16 cellular contexts compared by ENCODE assay signal in the genomic region with DNA sequence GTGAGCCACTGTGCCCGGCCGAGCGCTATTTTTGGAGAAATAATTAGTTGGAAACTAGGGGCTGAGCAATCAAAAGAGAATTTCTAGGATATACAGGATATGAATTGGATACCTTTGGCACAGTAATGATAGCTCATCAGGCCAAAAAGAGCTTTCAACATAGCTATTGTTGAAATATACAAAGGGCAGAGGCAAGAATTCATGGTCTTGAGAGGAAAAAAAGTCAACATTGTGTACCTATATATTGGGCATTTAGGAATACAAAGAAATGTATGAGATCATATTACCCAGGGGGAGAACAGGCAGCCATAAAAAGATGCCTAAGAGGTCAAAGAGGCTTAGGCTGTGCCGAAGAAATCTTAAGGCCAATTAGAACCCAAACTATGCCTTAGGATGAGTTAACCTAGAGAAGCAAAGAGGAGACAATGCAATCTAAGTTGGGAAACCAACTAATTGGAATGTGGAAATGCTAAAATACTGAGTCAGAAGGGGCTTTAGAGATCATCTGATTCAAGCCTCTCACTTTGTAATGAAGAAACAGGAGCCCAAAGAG.
DNase-seq lines count a peak whose midpoint lies in the region; ATAC-seq, FAIRE-seq and TF ChIP-seq lines count a peak whose summit lies in the region.
"Had no signal": no experiment of that assay in that cellular context is flagged by ENCODE, and none has a peak within 500 bp of the region (broad histone marks: within the 10 kb centered on the region; RNA-seq: fewer than 3 reads in every experiment).

No MANE protein-coding gene starts in this region.

- no peak for TF ChIP-seq POLR2A in HepG2 (IDR thresholded peaks at IDR 0.05; ENCODE audit: insufficient read depth in 1 of 2, low read depth in 2 of 2, low read length in 2 of 2)

- peak overlapping the region; percentile 23 for H3K27ac ChIP-seq in PC-3 (ENCODE audit: low read length)
- H3K27ac ChIP-seq in epithelial cell of prostate, result peak overlapping the region; percentile 71
- H3K27ac ChIP-seq in HepG2 (ENCODE audit: extremely low read length, insufficient read depth, low read length), result no peak overlapping the region

- H3K4me3 ChIP-seq in PC-3 (ENCODE audit: low read length) (no peak overlapping the region), HepG2 (replicated peaks in 1 of 3; ENCODE audit: insufficient read depth in 1 of 3, low read depth in 2 of 3, low read length in 3 of 3) (no peak overlapping the region)

- H4K20me1 ChIP-seq in PC-3 (ENCODE audit: low read length), result no peaks in the 10 kb centered on the region
- no peaks in the 10 kb centered on the region for H4K20me1 ChIP-seq in HepG2 (ENCODE audit: insufficient read depth, low read length)

- intact Hi-C loops in PC-3 (cut with micrococcal nuclease), result loop anchor here (5.0 to 10.0 kb wide), 3 partner anchors 100 to 473 kb away; partner anchors contain the start of gene RMC1
- intact Hi-C loops in posterior vena cava (cut with DNase I), result loop anchor here (10.0 kb wide), 3 partner anchors 103 to 383 kb away; partner anchors contain the start of gene CABLES1 (in 1 of the 2)
- intact Hi-C loops in HepG2 (cut with micrococcal nuclease; ENCODE audit: unreplicated experiment), result no loop called here

- CTCF ChIA-PET in PC-3 (lab: Charles Lee) (interaction anchor here (0.6 to 1.0 kb wide), 4 partner anchors 100 to 380 kb away, joined by 3 to 5 read pairs (median 3); no protein-coding TSS in a partner anchor), HepG2 (lab: Yijun Ruan, JAX; ENCODE audit: low intra/inter-chr PET ratio, low total read pairs) (no interaction called here)

- BruUV-seq in PC-3 (replicated peaks; lab: Mats Ljungman, UMichigan) (no TSS peak), HepG2 (replicated peaks; lab: Mats Ljungman, UMichigan) (no TSS peak)

- in situ Hi-C loops in HepG2 (cut with HindIII; ENCODE audit: extremely low pct_ligation_motif_present, low pct_unique_long_range_greater_than_20kb), result no loop called here

- H3K36me3 ChIP-seq in PC-3 (ENCODE audit: low read depth, low read length), result peaks cover 4% of the 10 kb centered on the region; the same call in 1 of the 2 replicates
- peaks cover 0 to 9% of the 10 kb centered on the region in 2 experiments; a peak in 1 of 5 replicates for H3K36me3 ChIP-seq in HepG2 (replicated peaks in 1 of 2; ENCODE audit: control insufficient read depth in 1 of 2, insufficient read depth in 2 of 2, low read length in 2 of 2)

- FAIRE-seq in HepG2 (lab: Jason Lieb, UNC), result no peak
- FAIRE-seq: GM18507 had no signal

- H2AFZ ChIP-seq in PC-3 (ENCODE audit: low read length) (no peak overlapping the region), HepG2 (ENCODE audit: low read length) (no peak overlapping the region)

- DNase-seq in ELR (ENCODE audit: low read depth), result peak; percentile 88
- peak; percentile 52 for DNase-seq in PC-3
- peak; percentile 6 for DNase-seq in epithelial cell of prostate (ENCODE audit: low read depth, low spot score)
- DNase-seq in omental fat pad (ENCODE audit: low spot score), result no peak
- DNase-seq in posterior vena cava (ENCODE audit: low spot score), result no peak
- DNase-seq in activated T-cell treated with anti-CD3 and anti-CD28 coated beads, Interleukin-2, amount 50 U/mL, for 1 hour, result no peak
- DNase-seq in NCI-H510A (lab: John Stamatoyannopoulos, UW), result no peak
- DNase-seq in HepG2 (ENCODE audit: low spot score), result no peak
- DNase-seq: activated CD4-positive, CD25-positive, alpha-beta regulatory T cell treated with anti-CD3 and anti-CD28 coated beads, Interleukin-2, amount 50 U/mL, for 72 hours; cortex of kidney; KBM-7; NCI-H345; stimulated activated CD4-positive, alpha-beta T cell treated with anti-CD3 and anti-CD28 coated beads, Interleukin-2, amount 100 ng/mL, for 24 hours had no signal

- POLR2A ChIA-PET in PC-3 (lab: Charles Lee; ENCODE audit: unreplicated experiment), result interaction anchor here (0.7 kb wide), 1 partner anchor 329 kb away, joined by 4 read pairs; no protein-coding TSS in a partner anchor
- POLR2A ChIA-PET in HepG2 (lab: Yijun Ruan, JAX), result no interaction called here

- H3K27me3 ChIP-seq in PC-3 (ENCODE audit: low read length) (no peaks in the 10 kb centered on the region), HepG2 (ENCODE audit: control insufficient read depth in 1 of 2, insufficient read depth in 2 of 2, low read length in 2 of 2) (no peaks in the 10 kb centered on the region)

- H3K4me2 ChIP-seq in PC-3 (ENCODE audit: low read length) (peak overlapping the region; percentile 52), HepG2 (ENCODE audit: low read depth, low read length) (no peak overlapping the region)

- H3K9me3 ChIP-seq in PC-3 (ENCODE audit: low read length) (no peaks in the 10 kb centered on the region), HepG2 (ENCODE audit: low read length) (no peaks in the 10 kb centered on the region)

- TF ChIP-seq EP300 in HepG2 (IDR thresholded peaks at IDR 0.05; ENCODE audit: low read depth in 2 of 2, low read length in 2 of 2), result no peak
- TF ChIP-seq EP300 in HepG2 (CRISPR knock-in tag; IDR thresholded peaks at IDR 0.05; ENCODE audit: borderline replicate concordance), result no peak

- TF ChIP-seq CTCF in PC-3 (conservative IDR thresholded peaks at IDR 0.05; ENCODE audit: low read depth, low read length) (no peak), omental fat pad (IDR thresholded peaks at IDR 0.05) (no peak), HepG2 (CRISPR knock-in tag; IDR thresholded peaks at IDR 0.05) (no peak)

- TF ChIP-seq RAD21 in HepG2 (CRISPR knock-in tag; IDR thresholded peaks at IDR 0.05), result no peak

- H3K9ac ChIP-seq in PC-3 (ENCODE audit: low read length), result no peak overlapping the region
- no peak overlapping the region for H3K9ac ChIP-seq in HepG2 (ENCODE audit: insufficient read depth, low read depth, low read length)

- no peaks in the 10 kb centered on the region for H3K9me2 ChIP-seq in PC-3 (replicated peaks; ENCODE audit: low read length)

- WGBS in HepG2 (ENCODE audit: low lambda C conversion rate), result 90% methylated on average over 4 of the region's 4 CpGs

- H3F3A ChIP-seq in PC-3 (ENCODE audit: low read length, unreplicated experiment), result no peaks in the 10 kb centered on the region

- ATAC-seq in PC-3 (no peak; the same call in 1 of the 2 replicates), omental fat pad (ENCODE audit: low FRiP score) (peak; percentile 67), HepG2 (no peak)
- ATAC-seq: naive thymus-derived CD4-positive, alpha-beta T cell; Right ventricle myocardium inferior had no signal

- H3K79me2 ChIP-seq in PC-3 (ENCODE audit: low read length), result no peaks in the 10 kb centered on the region
- H3K79me2 ChIP-seq in HepG2 (ENCODE audit: insufficient read depth, low read length), result no peaks in the 10 kb centered on the region

- H3K4me1 ChIP-seq in PC-3 (ENCODE audit: insufficient read depth, low read length), result peaks cover 17% of the 10 kb centered on the region
- H3K4me1 ChIP-seq in HepG2 (ENCODE audit: insufficient read depth, low read length), result no peaks in the 10 kb centered on the region

TF ChIP-seq in HepG2, 621 proteins besides CTCF, POLR2A, EP300 and RAD21:
- TF ChIP-seq ZNF569 (CRISPR knock-in tag; IDR thresholded peaks at IDR 0.05; ENCODE audit: borderline replicate concordance), result no peak
- TF ChIP-seq SPEN (CRISPR knock-in tag; IDR thresholded peaks at IDR 0.05; ENCODE audit: low read depth), result no peak
- TF ChIP-seq ZNF337 (CRISPR knock-in tag; IDR thresholded peaks at IDR 0.05; ENCODE audit: borderline replicate concordance, low read depth), result no peak
- TF ChIP-seq ZNF430 (CRISPR knock-in tag; IDR thresholded peaks at IDR 0.05), result no peak
- no peak for TF ChIP-seq ELF4 (CRISPR knock-in tag; IDR thresholded peaks at IDR 0.05; ENCODE audit: borderline replicate concordance)
- TF ChIP-seq MAX (IDR thresholded peaks at IDR 0.05), result no peak
TF ChIP-seq in HepG2: peak in this region for 0.

Comparison
In these comparisons a context has a peak if more than half of its experiments do, and no peak if none do; other contexts are left out.
1. DNase-seq: peak in ELR (single experiment), PC-3 (single experiment) and epithelial cell of prostate (single experiment); none in omental fat pad (single experiment), posterior vena cava (single experiment), activated T-cell treated with anti-CD3 and anti-CD28 coated beads, Interleukin-2, amount 50 U/mL, for 1 hour (single experiment), NCI-H510A (single experiment) and HepG2 (single experiment).